9 cellular contexts compared by ENCODE assay signal in genomic region chr9:928363-929042, GRCh38. TPM values are rescaled to one million over a fixed set of nuclear protein-coding genes. Genes with fewer than 3 reads are reported as not detected.
DNase-seq lines count a peak whose midpoint lies in the region; ATAC-seq and TF ChIP-seq lines count a peak whose summit lies in the region.
"Had no signal": no experiment of that assay in that cellular context is flagged by ENCODE, and none has a peak within 500 bp of the region (broad histone marks: within the 10 kb centered on the region; RNA-seq: fewer than 3 reads in every experiment).

No MANE protein-coding gene starts in this region.

- peak; percentile 33 for DNase-seq in LoVo (ENCODE audit: low spot score)
- no peak for DNase-seq in fibroblast of the aortic adventitia (ENCODE audit: low read depth)
- no peak for DNase-seq in NCI-H345 (lab: John Stamatoyannopoulos, UW)
- DNase-seq in NCI-H1694 (lab: John Stamatoyannopoulos, UW), result no peak
- DNase-seq in naive thymus-derived CD4-positive, alpha-beta T cell, result no peak

- no peaks in the 10 kb centered on the region for H3K79me2 ChIP-seq in DOHH2 (ENCODE audit: control insufficient read depth, low read length)

- H3K4me3 ChIP-seq in DOHH2 (ENCODE audit: low read length), result no peak overlapping the region
- H3K4me3 ChIP-seq in fibroblast of the aortic adventitia (ENCODE audit: low read depth, low read length), result no peak overlapping the region
- H3K4me3 ChIP-seq in naive thymus-derived CD4-positive, alpha-beta T cell (ENCODE audit: low read length), result no peak overlapping the region

- POLR2A ChIA-PET in naive thymus-derived CD4-positive, alpha-beta T cell (lab: Charles Lee), result no interaction called here

- peaks cover 2% of the 10 kb centered on the region; the same call in 1 of the 2 replicates for H3K27me3 ChIP-seq in DOHH2 (ENCODE audit: control insufficient read depth, low read length)
- H3K27me3 ChIP-seq in naive thymus-derived CD4-positive, alpha-beta T cell (ENCODE audit: control insufficient read depth in 2 of 2, insufficient read depth in 2 of 2, low read length in 2 of 2), result no peaks in the 10 kb centered on the region

- H3K27me3 Mint-ChIP-seq in naive thymus-derived CD4-positive, alpha-beta T cell, result peaks cover 3 to 28% (median 22%) of the 10 kb centered on the region in 5 donors

- no peaks in the 10 kb centered on the region for H4K20me1 ChIP-seq in DOHH2 (ENCODE audit: control insufficient read depth, insufficient read depth, low read depth, low read length)

- ATAC-seq in GM19452 (IDR thresholded peaks at IDR 0.05; ENCODE audit: unreplicated experiment) (peak; percentile 70), GM21576 (IDR thresholded peaks at IDR 0.05; ENCODE audit: unreplicated experiment) (no peak)
- no peak for ATAC-seq in naive thymus-derived CD4-positive, alpha-beta T cell

- no peaks in the 10 kb centered on the region for H3K36me3 Mint-ChIP-seq in naive thymus-derived CD4-positive, alpha-beta T cell

- no peaks in the 10 kb centered on the region for H3K4me1 ChIP-seq in DOHH2 (ENCODE audit: control insufficient read depth, low read length)
- no peaks in the 10 kb centered on the region for H3K4me1 ChIP-seq in naive thymus-derived CD4-positive, alpha-beta T cell (ENCODE audit: control insufficient read depth in 2 of 2, insufficient read depth in 2 of 2, low read length in 2 of 2)

- TF ChIP-seq CTCF in DOHH2 (IDR thresholded peaks at IDR 0.05; ENCODE audit: low read depth, low read length, poor library complexity, severe bottlenecking) (peak; percentile 65), fibroblast of the aortic adventitia (IDR thresholded peaks at IDR 0.05; ENCODE audit: insufficient read depth, low read length) (peak; percentile 42)

- intact Hi-C loops in naive thymus-derived CD4-positive, alpha-beta T cell (cut with micrococcal nuclease), result no loop called here

- no peak overlapping the region for H3K4me3 Mint-ChIP-seq in naive thymus-derived CD4-positive, alpha-beta T cell

- CTCF ChIA-PET in naive thymus-derived CD4-positive, alpha-beta T cell (lab: Charles Lee), result interaction anchor here (0.7 to 1.0 kb wide), 2 partner anchors 30 to 59 kb away, joined by 3 read pairs; no protein-coding TSS in a partner anchor

- H3K9me3 Mint-ChIP-seq in naive thymus-derived CD4-positive, alpha-beta T cell, result no peaks in the 10 kb centered on the region

- H3F3A ChIP-seq in DOHH2 (ENCODE audit: control insufficient read depth, insufficient read depth), result no peaks in the 10 kb centered on the region

- no peak overlapping the region for H3K27ac Mint-ChIP-seq in naive thymus-derived CD4-positive, alpha-beta T cell

- H3K4me1 Mint-ChIP-seq in naive thymus-derived CD4-positive, alpha-beta T cell, result no peaks in the 10 kb centered on the region

- no peaks in the 10 kb centered on the region for H3K9me3 ChIP-seq in DOHH2 (ENCODE audit: control insufficient read depth, insufficient read depth, low read length)
- H3K9me3 ChIP-seq in naive thymus-derived CD4-positive, alpha-beta T cell (ENCODE audit: control insufficient read depth in 2 of 3, low read length in 3 of 3), result no peaks in the 10 kb centered on the region

- no peak overlapping the region for H3K4me2 ChIP-seq in DOHH2 (ENCODE audit: low read length)

- H3K27ac ChIP-seq in DOHH2 (ENCODE audit: low read depth, low read length), result no peak overlapping the region
- H3K27ac ChIP-seq in naive thymus-derived CD4-positive, alpha-beta T cell (ENCODE audit: low read depth, low read length), result no peak overlapping the region

- no peaks in the 10 kb centered on the region for H3K36me3 ChIP-seq in DOHH2 (ENCODE audit: control insufficient read depth, low read length)
- H3K36me3 ChIP-seq in naive thymus-derived CD4-positive, alpha-beta T cell (ENCODE audit: control insufficient read depth in 2 of 3, insufficient read depth in 3 of 3, low read length in 3 of 3), result no peaks in the 10 kb centered on the region

- H3K9me2 ChIP-seq in DOHH2 (replicated peaks; ENCODE audit: control insufficient read depth, low read length), result no peaks in the 10 kb centered on the region

RNA-seq across cellular contexts. Expression of gene DMRT3, which starts 48.0 kb away (rescaled TPM):
- total RNA-seq in fibroblast of the aortic adventitia (ENCODE audit: low replicate concordance), result not detected in 2 replicates
- not detected for total RNA-seq in naive thymus-derived CD4-positive, alpha-beta T cell
- not detected for polyA plus RNA-seq in naive thymus-derived CD4-positive, alpha-beta T cell
- total RNA-seq: T-helper 1 cell treated with Interleukin-12 subunit alpha and Interleukin-12 subunit beta and Interleukin-4 antibody, amounts not matched to agents 30 ng/mL and 1 ng/mL, for 36 hours had no signal
